1 cellular context compared by ENCODE assay signal in genomic region chr1:227762231-227762911, GRCh38.
TF ChIP-seq lines count a peak whose summit lies in the region.

No MANE protein-coding gene starts in this region.

TF ChIP-seq in HEK293, 187 proteins besides CTCF, POLR2A, EP300 and RAD21 (continued from another document and continues in another):
- TF ChIP-seq ZNF571 (tag by site-specific recombination; IDR thresholded peaks at IDR 0.05), result no peak
- peak; percentile 53; the same call in 1 of the 2 replicates for TF ChIP-seq ZBTB44 (tag by site-specific recombination; IDR thresholded peaks at IDR 0.05)
- TF ChIP-seq ZBTB8A (tag by site-specific recombination; IDR thresholded peaks at IDR 0.05), result peak; percentile 99
- TF ChIP-seq ZNF324 (tag by site-specific recombination; IDR thresholded peaks at IDR 0.05), result peak; percentile 71
- peak; percentile 85 for TF ChIP-seq ZBTB17 (tag by site-specific recombination; IDR thresholded peaks at IDR 0.05)
- peak; percentile 83 for TF ChIP-seq KLF1 (tag by site-specific recombination; IDR thresholded peaks at IDR 0.05)
- peak; percentile 90 for TF ChIP-seq ZBTB11 (tag by site-specific recombination; conservative IDR thresholded peaks at IDR 0.05; ENCODE audit: low read depth)
- peak; percentile 99 for TF ChIP-seq ZIC2 (tag by site-specific recombination; IDR thresholded peaks at IDR 0.05)
- 0 out of 2 replicates have a peak, but pooled peaks have one; percentile 48 for TF ChIP-seq BCL11A (tag by site-specific recombination; IDR thresholded peaks at IDR 0.05; ENCODE audit: low read depth)
- TF ChIP-seq ZNF362 (tag by site-specific recombination; IDR thresholded peaks at IDR 0.05), result no peak
- TF ChIP-seq ZNF223 (tag by site-specific recombination; IDR thresholded peaks at IDR 0.05), result no peak
- peak; percentile 98 for TF ChIP-seq ZNF600 (tag by site-specific recombination; IDR thresholded peaks at IDR 0.05)
- TF ChIP-seq ZBTB26 (tag by site-specific recombination; optimal IDR thresholded peaks at IDR 0.05), result peak; percentile 50
- TF ChIP-seq KLF17 (tag by site-specific recombination; IDR thresholded peaks at IDR 0.05), result peak; percentile 93
- 0 out of 2 replicates have a peak, but pooled peaks have one; percentile 22 for TF ChIP-seq YY1 (tag by site-specific recombination; IDR thresholded peaks at IDR 0.05)
- TF ChIP-seq ZNF660 (tag by site-specific recombination; IDR thresholded peaks at IDR 0.05), result peak; percentile 99
- TF ChIP-seq GFI1B (tag by site-specific recombination; IDR thresholded peaks at IDR 0.05), result 0 out of 2 replicates have a peak, but pooled peaks have one; percentile 32
- TF ChIP-seq OSR2 (tag by site-specific recombination; IDR thresholded peaks at IDR 0.05), result no peak
- 0 out of 2 replicates have a peak, but pooled peaks have one; percentile 47 for TF ChIP-seq ZBTB10 (tag by site-specific recombination; IDR thresholded peaks at IDR 0.05)
- peak; percentile 63; the same call in 1 of the 2 replicates for TF ChIP-seq ZSCAN5A (tag by site-specific recombination; IDR thresholded peaks at IDR 0.05)
- no peak for TF ChIP-seq ZNF544 (tag by site-specific recombination; IDR thresholded peaks at IDR 0.05)
- no peak for TF ChIP-seq ZNF138 (tag by site-specific recombination; IDR thresholded peaks at IDR 0.05; ENCODE audit: borderline replicate concordance)
- TF ChIP-seq ZNF501 (tag by site-specific recombination; IDR thresholded peaks at IDR 0.05), result peak; percentile 87
- TF ChIP-seq MZF1 (tag by site-specific recombination; IDR thresholded peaks at IDR 0.05; ENCODE audit: borderline replicate concordance), result no peak
- TF ChIP-seq EGR2 (tag by site-specific recombination; IDR thresholded peaks at IDR 0.05; ENCODE audit: low read depth), result peak; percentile 96
- TF ChIP-seq WT1 (tag by site-specific recombination; IDR thresholded peaks at IDR 0.05), result peak; percentile 59; the same call in 1 of the 2 replicates
- TF ChIP-seq MYNN (tag by site-specific recombination; IDR thresholded peaks at IDR 0.05; ENCODE audit: borderline replicate concordance), result no peak
- TF ChIP-seq FEZF1 (tag by site-specific recombination; IDR thresholded peaks at IDR 0.05), result no peak
- peak; percentile 58; the same call in 1 of the 2 replicates for TF ChIP-seq ZNF24 (tag by site-specific recombination; IDR thresholded peaks at IDR 0.05)
- peak; percentile 94 for TF ChIP-seq ZBTB48 (tag by site-specific recombination; IDR thresholded peaks at IDR 0.05)
- no peak for TF ChIP-seq ZSCAN18 (tag by site-specific recombination; IDR thresholded peaks at IDR 0.05)
- TF ChIP-seq ZNF658 (tag by site-specific recombination; IDR thresholded peaks at IDR 0.05), result no peak
- no peak for TF ChIP-seq ZNF311 (tag by site-specific recombination; IDR thresholded peaks at IDR 0.05; ENCODE audit: borderline replicate concordance)
- peak; percentile 53 for TF ChIP-seq HIC1 (tag by site-specific recombination; IDR thresholded peaks at IDR 0.05)
- peak; percentile 85 for TF ChIP-seq SP7 (tag by site-specific recombination; IDR thresholded peaks at IDR 0.05)
- TF ChIP-seq ZNF792 (tag by site-specific recombination; IDR thresholded peaks at IDR 0.05), result no peak
- TF ChIP-seq PBX3 (CRISPR knock-in tag; IDR thresholded peaks at IDR 0.05), result peak; percentile 96; the same call in 1 of the 2 replicates
- peak; percentile 91 for TF ChIP-seq PATZ1 (tag by site-specific recombination; IDR thresholded peaks at IDR 0.05)
- peak; percentile 14; the same call in 1 of the 2 replicates for TF ChIP-seq ZNF785 (tag by site-specific recombination; IDR thresholded peaks at IDR 0.05)
- no peak for TF ChIP-seq ZNF530 (tag by site-specific recombination; IDR thresholded peaks at IDR 0.05; ENCODE audit: low read depth)
